25 cellular contexts compared by ENCODE assay signal in genomic region chr6:69155467-69155866, GRCh38.
DNase-seq lines count a peak whose midpoint lies in the region; TF ChIP-seq lines count a peak whose summit lies in the region.
"Had no signal": no experiment of that assay in that cellular context is flagged by ENCODE, and none has a peak within 500 bp of the region (broad histone marks: within the 10 kb centered on the region; RNA-seq: fewer than 3 reads in every experiment).

No MANE protein-coding gene starts in this region.

- peak; percentile 25; the same call in 1 of the 2 replicates for TF ChIP-seq CTCF in LNCaP clone FGC (IDR thresholded peaks at IDR 0.05; ENCODE audit: control insufficient read depth, extremely low read depth, insufficient read depth)
- TF ChIP-seq CTCF in choroid plexus epithelial cell (conservative IDR thresholded peaks at IDR 0.05; ENCODE audit: low read depth, low read length), result no peak
- TF ChIP-seq CTCF in left ventricle myocardium inferior (IDR thresholded peaks at IDR 0.05; ENCODE audit: borderline replicate concordance), result no peak

- intact Hi-C loops in left ventricle myocardium inferior (cut with micrococcal nuclease), result no loop called here

- H3K4me3 ChIP-seq in LNCaP clone FGC (ENCODE audit: low read depth, low read length), result no peak overlapping the region
- H3K4me3 ChIP-seq in choroid plexus epithelial cell (ENCODE audit: low read depth, low read length), result no peak overlapping the region
- H3K4me3 ChIP-seq in left ventricle myocardium inferior, result no peak overlapping the region
- H3K4me3 ChIP-seq: lung, pancreas, right atrium auricular region, spleen had no signal

- no peaks in the 10 kb centered on the region for H3K4me1 ChIP-seq in left ventricle myocardium inferior
- H3K4me1 ChIP-seq: pancreas, right atrium auricular region, spleen had no signal

- no peaks in the 10 kb centered on the region for H3K36me3 ChIP-seq in left ventricle myocardium inferior
- H3K36me3 ChIP-seq: pancreas, right atrium auricular region, spleen had no signal

- H3K27ac ChIP-seq in left ventricle myocardium inferior (replicated peaks), result no peak overlapping the region
- H3K27ac ChIP-seq: 22Rv1, pancreas, right atrium auricular region, spleen had no signal

- peak; percentile 9 for DNase-seq in DMS153 (lab: John Stamatoyannopoulos, UW)
- DNase-seq in DMS153 treated with DMSO at 0.1 percent for 48 hours (lab: John Stamatoyannopoulos, UW; ENCODE audit: unreplicated experiment), result no peak
- DNase-seq in LNCaP clone FGC (ENCODE audit: low read depth), result no peak
- DNase-seq in choroid plexus epithelial cell (ENCODE audit: low read depth), result peak; percentile 7
- peak; percentile 39 for DNase-seq in renal cortical epithelial cell (ENCODE audit: low read depth)
- DNase-seq in activated naive CD4-positive, alpha-beta T cell treated with anti-CD3 and anti-CD28 coated beads, Interleukin-2, amount 50 U/mL, for 16 hours, result no peak
- DNase-seq in cerebellum (ENCODE audit: low spot score), result no peak
- no peak for DNase-seq in left ventricle myocardium inferior
- DNase-seq: activated B cell treated with CpG ODN at 0.5 μM for 24 hours; activated CD4-positive, alpha-beta T cell treated with anti-CD3 and anti-CD28 coated beads, Interleukin-2, amount 50 U/mL, for 1 hour; activated naive CD4-positive, alpha-beta T cell; activated T-cell treated with anti-CD3 and anti-CD28 coated beads, Interleukin-2, amount 50 U/mL, for 4 hours; CD4-positive, alpha-beta memory T cell; DMS 273 treated with DMSO at 0.1 percent for 48 hours; GF-D8; kidney glomerular epithelial cell; NCI-H1092; NCI-H2227 treated with DMSO at 0.1 percent for 48 hours; NCI-H774; pancreas; Right ventricle myocardium superior; spleen had no signal

- no peaks in the 10 kb centered on the region for H3K27me3 ChIP-seq in left ventricle myocardium inferior (ENCODE audit: low read depth)
- H3K27me3 ChIP-seq: pancreas, right atrium auricular region, spleen had no signal

- H3K9me3 ChIP-seq in left ventricle myocardium inferior (replicated peaks), result no peaks in the 10 kb centered on the region
- H3K9me3 ChIP-seq: pancreas, right atrium auricular region had no signal

Comparison
In these comparisons a context has a peak if more than half of its experiments do, and no peak if none do; other contexts are left out.
1. DNase-seq: peak in DMS153 (single experiment), choroid plexus epithelial cell (single experiment) and renal cortical epithelial cell (single experiment); none in DMS153 treated with DMSO at 0.1 percent for 48 hours (single experiment), LNCaP clone FGC (single experiment), activated naive CD4-positive, alpha-beta T cell treated with anti-CD3 and anti-CD28 coated beads, Interleukin-2, amount 50 U/mL, for 16 hours (single experiment), cerebellum (single experiment) and left ventricle myocardium inferior (single experiment).